ENCODE assay signal across 16 cellular contexts in genomic region chr2:241372376-241372992, GRCh38. TPM values are rescaled to one million over a fixed set of nuclear protein-coding genes. Genes with fewer than 3 reads are reported as not detected.
DNase-seq lines count a peak whose midpoint lies in the region; ATAC-seq and TF ChIP-seq lines count a peak whose summit lies in the region.
"Had no signal": no experiment of that assay in that cellular context is flagged by ENCODE, and none has a peak within 500 bp of the region (broad histone marks: within the 10 kb centered on the region; RNA-seq: fewer than 3 reads in every experiment).

No MANE protein-coding gene starts in this region.

- no peak for TF ChIP-seq CTCF in Calu3 (IDR thresholded peaks at IDR 0.05; ENCODE audit: unreplicated experiment)
- no peak for TF ChIP-seq CTCF in epithelial cell of esophagus (IDR thresholded peaks at IDR 0.05; ENCODE audit: insufficient read depth, low read depth, low read length, missing control alignments)

- H3K36me3 Mint-ChIP-seq in Calu3 (ENCODE audit: insufficient read depth, unreplicated experiment): peaks cover 13% of the 10 kb centered on the region

- H3K4me1 Mint-ChIP-seq in Calu3 (ENCODE audit: low read depth, unreplicated experiment): peaks cover 69% of the 10 kb centered on the region

- no peak for TF ChIP-seq POLR2A in erythroblast (IDR thresholded peaks at IDR 0.05; ENCODE audit: low read length)

- H3K27me3 Mint-ChIP-seq in Calu3 (ENCODE audit: unreplicated experiment): no peaks in the 10 kb centered on the region
- H3K27me3 Mint-ChIP-seq: effector memory CD8-positive, alpha-beta T cell had no signal

- CTCF ChIA-PET in Calu3 (lab: Charles Lee): interaction anchor here (0.7 kb wide), 1 partner anchor 270 kb away, joined by 4 read pairs; no protein-coding TSS in a partner anchor

- H3K9me3 Mint-ChIP-seq in Calu3 (ENCODE audit: low read depth, unreplicated experiment): no peaks in the 10 kb centered on the region
- H3K9me3 Mint-ChIP-seq: effector memory CD8-positive, alpha-beta T cell; WTC11 had no signal

- BruUV-seq in Calu3 (replicated peaks; lab: Mats Ljungman, UMichigan): no TSS peak

- H3K4me3 Mint-ChIP-seq in Calu3 (ENCODE audit: low read depth, unreplicated experiment): no peak overlapping the region
- H3K4me3 Mint-ChIP-seq: effector memory CD8-positive, alpha-beta T cell; WTC11 had no signal

- peak overlapping the region; percentile 91 for H3K27ac Mint-ChIP-seq in Calu3 (ENCODE audit: unreplicated experiment)
- H3K27ac Mint-ChIP-seq: effector memory CD8-positive, alpha-beta T cell; WTC11 had no signal

- no peak for DNase-seq in Calu3
- DNase-seq in NCI-H1694 treated with DMSO at 0.1 percent for 48 hours (lab: John Stamatoyannopoulos, UW): peak; percentile 39
- DNase-seq in epithelial cell of esophagus (ENCODE audit: low read depth): peak; percentile 43
- no peak for DNase-seq in sciatic nerve (ENCODE audit: low spot score)
- DNase-seq in erythroblast (lab: John Stamatoyannopoulos, UW): no peak
- DNase-seq in HuH-7 (ENCODE audit: low spot score): no peak
- DNase-seq in stimulated activated CD4-positive, alpha-beta T cell treated with anti-CD3 and anti-CD28 coated beads, Interleukin-12 subunit alpha, Interleukin-12 subunit beta, amount 100 ng/mL, for 4 hours: no peak
- DNase-seq: activated naive CD4-positive, alpha-beta T cell; C1 segment of cervical spinal cord; effector memory CD8-positive, alpha-beta T cell; mesenchymal stem cell; NCI-H2171; occipital lobe had no signal

- intact Hi-C loops in Calu3 (cut with micrococcal nuclease; ENCODE audit: unreplicated experiment) (no loop called here), sciatic nerve (cut with DNase I) (no loop called here)

- no peak overlapping the region for H3K4me3 ChIP-seq in epithelial cell of esophagus (ENCODE audit: low read length)
- H3K4me3 ChIP-seq: gastroesophageal sphincter, smooth muscle cell had no signal

- ATAC-seq in sciatic nerve: peak; percentile 70
- ATAC-seq: effector memory CD8-positive, alpha-beta T cell; gastroesophageal sphincter; WTC11 had no signal

RNA-seq across cellular contexts. Expression of gene FARP2, which starts 16.4 kb away (rescaled TPM):
- total RNA-seq in Calu3 (2022) (59.0 and 67.7 TPM in 2 replicates), sciatic nerve (69.7 TPM)

RNA-seq across cellular contexts. Expression of gene SEPTIN2, which starts 56.8 kb away (rescaled TPM):
- total RNA-seq in Calu3 (2022) (413 and 445 TPM in 2 replicates), sciatic nerve (315 TPM)

RNA-seq across cellular contexts. Expression of gene HDLBP, which starts 57.0 kb away (rescaled TPM):
- total RNA-seq in Calu3 (2022) (429 and 493 TPM in 2 replicates), sciatic nerve (398 TPM)

Comparison
In these comparisons a context has a peak if more than half of its experiments do, and no peak if none do; other contexts are left out.
1. DNase-seq: peak in NCI-H1694 treated with DMSO at 0.1 percent for 48 hours (single experiment) and epithelial cell of esophagus (single experiment); none in Calu3 (single experiment), sciatic nerve (single experiment), erythroblast (0 of 2), HuH-7 (single experiment) and stimulated activated CD4-positive, alpha-beta T cell treated with anti-CD3 and anti-CD28 coated beads, Interleukin-12 subunit alpha, Interleukin-12 subunit beta, amount 100 ng/mL, for 4 hours (single experiment).